Comparison of ENCODE assay signal across 10 cellular contexts in the genomic region with DNA sequence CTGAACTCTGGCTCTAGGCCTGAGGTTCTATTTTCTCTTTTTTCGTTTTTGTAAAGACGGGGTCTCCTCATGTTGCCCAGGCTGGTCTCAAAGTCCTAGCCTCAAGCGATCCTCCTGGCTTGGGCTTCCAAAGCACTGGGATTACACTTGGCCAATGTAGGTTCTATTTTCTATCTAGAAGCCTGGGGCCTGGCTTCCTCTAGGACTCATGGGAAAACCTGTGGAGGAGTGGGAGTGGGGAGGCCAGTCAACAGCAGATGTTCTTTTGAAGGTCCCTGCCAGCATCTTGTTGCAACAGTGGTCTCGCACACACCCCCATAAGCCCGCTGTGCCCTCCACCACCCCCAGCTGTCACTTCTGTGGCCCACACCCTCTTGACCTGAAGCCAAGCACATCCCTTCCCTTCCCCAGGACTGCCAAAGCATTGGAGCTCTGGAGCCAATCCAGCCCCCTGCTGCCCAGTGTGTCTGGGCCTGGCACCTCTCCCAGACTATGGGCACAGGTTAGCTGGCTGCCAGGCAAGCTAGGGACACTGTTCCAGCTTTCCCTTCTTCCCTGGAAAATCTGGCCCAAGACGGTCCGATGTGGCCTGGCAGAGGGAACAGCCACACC. TPM values are rescaled to one million over a fixed set of nuclear protein-coding genes. Genes with fewer than 3 reads are reported as not detected.
A peak's percentile ranks its signal among the peaks of the same experiment; 100 is the strongest.
DNase-seq lines count a peak whose midpoint lies in the region; ATAC-seq and TF ChIP-seq lines count a peak whose summit lies in the region.
"Had no signal": no experiment of that assay in that cellular context is flagged by ENCODE, and none has a peak within 500 bp of the region (broad histone marks: within the 10 kb centered on the region; RNA-seq: fewer than 3 reads in every experiment).

No MANE protein-coding gene starts in this region.

- DNase-seq in MG63 (peak; percentile 84), NCI-H774 (lab: John Stamatoyannopoulos, UW) (no peak)
- DNase-seq in naive thymus-derived CD4-positive, alpha-beta T cell: no peak
- DNase-seq in activated CD4-positive, alpha-beta T cell treated with anti-CD3 and anti-CD28 coated beads for 36 hours: no peak
- no peak for DNase-seq in activated CD8-positive, alpha-beta memory T cell treated with anti-CD3 and anti-CD28 coated beads, Interleukin-2, amount 10 ng/mL, durations not matched to agents 7 days and 5 days
- DNase-seq: activated gamma-delta T cell had no signal

- CTCF ChIA-PET in naive thymus-derived CD4-positive, alpha-beta T cell (lab: Charles Lee): interaction anchor here (0.5 kb wide), 1 partner anchor 929 kb away, joined by 4 read pairs; no protein-coding TSS in a partner anchor
- CTCF ChIA-PET in activated CD4-positive, alpha-beta T cell treated with anti-CD3 and anti-CD28 coated beads for 36 hours (lab: Charles Lee): interaction anchor here (1.0 kb wide), 1 partner anchor 114 kb away, joined by 4 read pairs; no protein-coding TSS in a partner anchor
- CTCF ChIA-PET in activated CD8-positive, alpha-beta memory T cell treated with anti-CD3 and anti-CD28 coated beads, Interleukin-2, amount 10 ng/mL, durations not matched to agents 7 days and 5 days (lab: Charles Lee): interaction anchor here (1.3 to 4.9 kb wide), 2 partner anchors 15 to 114 kb away, joined by 6 to 42 read pairs; partner anchors contain the start of gene ABHD11

- POLR2A ChIA-PET in naive thymus-derived CD4-positive, alpha-beta T cell (lab: Charles Lee): no interaction called here
- POLR2A ChIA-PET in activated CD4-positive, alpha-beta T cell treated with anti-CD3 and anti-CD28 coated beads for 36 hours (lab: Charles Lee): no interaction called here

- H3K27me3 Mint-ChIP-seq in brain: peaks cover 11% of the 10 kb centered on the region
- H3K27me3 Mint-ChIP-seq in naive thymus-derived CD4-positive, alpha-beta T cell: peaks cover 0 to 24% (median 5%) of the 10 kb centered on the region in 5 donors
- peaks cover 4% of the 10 kb centered on the region for H3K27me3 Mint-ChIP-seq in activated CD4-positive, alpha-beta T cell treated with anti-CD3 and anti-CD28 coated beads for 36 hours
- H3K27me3 Mint-ChIP-seq in activated CD8-positive, alpha-beta memory T cell treated with anti-CD3 and anti-CD28 coated beads, Interleukin-2, amount 10 ng/mL, durations not matched to agents 7 days and 5 days: peaks cover 24% of the 10 kb centered on the region

- H3K27me3 ChIP-seq in BLaER1: peaks cover 43% of the 10 kb centered on the region
- H3K27me3 ChIP-seq in MG63: no peaks in the 10 kb centered on the region
- H3K27me3 ChIP-seq in naive thymus-derived CD4-positive, alpha-beta T cell (ENCODE audit: control insufficient read depth in 2 of 2, insufficient read depth in 2 of 2, low read length in 2 of 2): no peaks in the 10 kb centered on the region

- H3K4me1 Mint-ChIP-seq in brain: peaks cover 34% of the 10 kb centered on the region
- H3K4me1 Mint-ChIP-seq in naive thymus-derived CD4-positive, alpha-beta T cell: peaks cover 8 to 28% (median 17%) of the 10 kb centered on the region in 7 donors
- H3K4me1 Mint-ChIP-seq in activated CD4-positive, alpha-beta T cell treated with anti-CD3 and anti-CD28 coated beads for 36 hours: peaks cover 22% of the 10 kb centered on the region
- peaks cover 27% of the 10 kb centered on the region for H3K4me1 Mint-ChIP-seq in activated CD8-positive, alpha-beta memory T cell treated with anti-CD3 and anti-CD28 coated beads, Interleukin-2, amount 10 ng/mL, durations not matched to agents 7 days and 5 days

- no peak overlapping the region for H3K9ac ChIP-seq in BLaER1

- H3K4me1 ChIP-seq in BLaER1: peaks cover 55% of the 10 kb centered on the region
- peaks cover 16 to 22% of the 10 kb centered on the region in 2 donors for H3K4me1 ChIP-seq in naive thymus-derived CD4-positive, alpha-beta T cell (ENCODE audit: control insufficient read depth in 2 of 2, insufficient read depth in 2 of 2, low read length in 2 of 2)

- TF ChIP-seq CTCF in brain (conservative IDR thresholded peaks at IDR 0.05): no peak

- peaks cover 48% of the 10 kb centered on the region for H4K20me1 ChIP-seq in BLaER1

- no peaks in the 10 kb centered on the region for H3K36me3 Mint-ChIP-seq in brain
- H3K36me3 Mint-ChIP-seq in naive thymus-derived CD4-positive, alpha-beta T cell: peaks cover 0 to 1% (median 0%) of the 10 kb centered on the region in 5 donors
- peaks cover 3% of the 10 kb centered on the region for H3K36me3 Mint-ChIP-seq in activated CD4-positive, alpha-beta T cell treated with anti-CD3 and anti-CD28 coated beads for 36 hours (ENCODE audit: low read depth)
- H3K36me3 Mint-ChIP-seq in activated CD8-positive, alpha-beta memory T cell treated with anti-CD3 and anti-CD28 coated beads, Interleukin-2, amount 10 ng/mL, durations not matched to agents 7 days and 5 days: no peaks in the 10 kb centered on the region

- peak overlapping the region; percentile 81 to 95 (median 84) for H3K4me3 Mint-ChIP-seq in brain
- peak overlapping the region in 9 of 10 donors; percentile 26 to 86 (median 56) for H3K4me3 Mint-ChIP-seq in naive thymus-derived CD4-positive, alpha-beta T cell
- H3K4me3 Mint-ChIP-seq in activated CD4-positive, alpha-beta T cell treated with anti-CD3 and anti-CD28 coated beads for 36 hours: no peak overlapping the region
- H3K4me3 Mint-ChIP-seq in activated CD8-positive, alpha-beta memory T cell treated with anti-CD3 and anti-CD28 coated beads, Interleukin-2, amount 10 ng/mL, durations not matched to agents 7 days and 5 days: no peak overlapping the region
- H3K4me3 Mint-ChIP-seq: stimulated activated naive CD8-positive, alpha-beta T cell treated with anti-CD3 and anti-CD28 coated beads, Interleukin-15, Interleukin-2, amounts not matched to agents 100 ng/mL and 50 ng/mL, for 24 hours had no signal

- H3K9me3 ChIP-seq in BLaER1 (no peaks in the 10 kb centered on the region), MG63 (no peaks in the 10 kb centered on the region)
- H3K9me3 ChIP-seq in naive thymus-derived CD4-positive, alpha-beta T cell (ENCODE audit: control insufficient read depth in 2 of 3, low read length in 3 of 3): no peaks in the 10 kb centered on the region

- H3K4me2 ChIP-seq in BLaER1: peak overlapping the region; percentile 76

- no peak overlapping the region for H3K27ac ChIP-seq in BLaER1
- H3K27ac ChIP-seq in naive thymus-derived CD4-positive, alpha-beta T cell (ENCODE audit: low read depth, low read length): no peak overlapping the region

- H3K4me3 ChIP-seq in BLaER1 (no peak overlapping the region), MG63 (no peak overlapping the region)
- H3K4me3 ChIP-seq in naive thymus-derived CD4-positive, alpha-beta T cell (ENCODE audit: low read length): no peak overlapping the region

- no peaks in the 10 kb centered on the region for H3K36me3 ChIP-seq in BLaER1
- H3K36me3 ChIP-seq in MG63: no peaks in the 10 kb centered on the region
- no peaks in the 10 kb centered on the region for H3K36me3 ChIP-seq in naive thymus-derived CD4-positive, alpha-beta T cell (ENCODE audit: control insufficient read depth in 2 of 3, insufficient read depth in 3 of 3, low read length in 3 of 3)

- intact Hi-C loops in naive thymus-derived CD4-positive, alpha-beta T cell (cut with micrococcal nuclease): no loop called here
- intact Hi-C loops in activated CD4-positive, alpha-beta T cell treated with anti-CD3 and anti-CD28 coated beads for 36 hours (cut with DNase I, micrococcal nuclease): no loop called here

- peak overlapping the region in 4 of 5 experiments; percentile 90 to 97 (median 92) for H3K27ac Mint-ChIP-seq in brain
- H3K27ac Mint-ChIP-seq in naive thymus-derived CD4-positive, alpha-beta T cell: no peak overlapping the region
- no peak overlapping the region for H3K27ac Mint-ChIP-seq in activated CD4-positive, alpha-beta T cell treated with anti-CD3 and anti-CD28 coated beads for 36 hours
- H3K27ac Mint-ChIP-seq in activated CD8-positive, alpha-beta memory T cell treated with anti-CD3 and anti-CD28 coated beads, Interleukin-2, amount 10 ng/mL, durations not matched to agents 7 days and 5 days: no peak overlapping the region
- H3K27ac Mint-ChIP-seq: stimulated activated naive CD8-positive, alpha-beta T cell treated with anti-CD3 and anti-CD28 coated beads, Interleukin-15, Interleukin-2, amounts not matched to agents 100 ng/mL and 50 ng/mL, for 24 hours had no signal

- ATAC-seq in naive thymus-derived CD4-positive, alpha-beta T cell: no peak
- no peak for ATAC-seq in HG03442 (IDR thresholded peaks at IDR 0.05; ENCODE audit: unreplicated experiment)
- no peak for ATAC-seq in activated CD4-positive, alpha-beta T cell treated with anti-CD3 and anti-CD28 coated beads for 36 hours
- ATAC-seq in activated CD8-positive, alpha-beta memory T cell treated with anti-CD3 and anti-CD28 coated beads, Interleukin-2, amount 10 ng/mL, durations not matched to agents 7 days and 5 days: no peak

- H3K9me3 Mint-ChIP-seq in brain: peaks cover 0 to 10% (median 0%) of the 10 kb centered on the region in 5 experiments
- H3K9me3 Mint-ChIP-seq in naive thymus-derived CD4-positive, alpha-beta T cell: peaks cover 0 to 2% (median 0%) of the 10 kb centered on the region in 11 donors
- no peaks in the 10 kb centered on the region for H3K9me3 Mint-ChIP-seq in activated CD4-positive, alpha-beta T cell treated with anti-CD3 and anti-CD28 coated beads for 36 hours (ENCODE audit: low read depth)
- H3K9me3 Mint-ChIP-seq in activated CD8-positive, alpha-beta memory T cell treated with anti-CD3 and anti-CD28 coated beads, Interleukin-2, amount 10 ng/mL, durations not matched to agents 7 days and 5 days (ENCODE audit: low read depth): no peaks in the 10 kb centered on the region
- H3K9me3 Mint-ChIP-seq: stimulated activated naive CD8-positive, alpha-beta T cell treated with anti-CD3 and anti-CD28 coated beads, Interleukin-15, Interleukin-2, amounts not matched to agents 100 ng/mL and 50 ng/mL, for 24 hours had no signal

RNA-seq across cellular contexts. Expression of gene STX1A, which starts 1.9 kb away (rescaled TPM):
- 3.8 and 7.8 TPM in 2 replicates for total RNA-seq in MG63 (2014; rRNA removed; shearing (Covaris generic); ENCODE audit: low replicate concordance)
- polyA plus RNA-seq in brain (ENCODE audit: insufficient read depth, low read depth, low replicate concordance): 68.5 TPM
- 10 to 100 TPM in 3 of 5 experiments, 1 to 10 TPM in 2; 9.6 to 13.4 (median 10.5) TPM for total RNA-seq in naive thymus-derived CD4-positive, alpha-beta T cell
- 1 to 10 TPM; 1.2 to 3.2 TPM for polyA plus RNA-seq in naive thymus-derived CD4-positive, alpha-beta T cell
- total RNA-seq in activated CD4-positive, alpha-beta T cell treated with anti-CD3 and anti-CD28 coated beads for 36 hours: 10 to 100 TPM; 16.6 to 16.8 TPM
- 10 to 100 TPM; 13.8 to 15.8 TPM for total RNA-seq in activated CD8-positive, alpha-beta memory T cell treated with anti-CD3 and anti-CD28 coated beads, Interleukin-2, amount 10 ng/mL, durations not matched to agents 7 days and 5 days

RNA-seq across cellular contexts. Expression of gene ABHD11, which starts 17.3 kb away (rescaled TPM):
- total RNA-seq in MG63 (2014; rRNA removed; shearing (Covaris generic); ENCODE audit: low replicate concordance): 5.0 and 16.7 TPM in 2 replicates
- polyA plus RNA-seq in brain (ENCODE audit: insufficient read depth, low read depth, low replicate concordance): 34.4 TPM
- total RNA-seq in naive thymus-derived CD4-positive, alpha-beta T cell: 10 to 100 TPM; 12.3 to 22.7 (median 17.2) TPM
- 10 to 100 TPM; 10.2 to 15.9 TPM for polyA plus RNA-seq in naive thymus-derived CD4-positive, alpha-beta T cell
- total RNA-seq in activated CD4-positive, alpha-beta T cell treated with anti-CD3 and anti-CD28 coated beads for 36 hours: 10 to 100 TPM; 14.4 to 17.8 TPM
- total RNA-seq in activated CD8-positive, alpha-beta memory T cell treated with anti-CD3 and anti-CD28 coated beads, Interleukin-2, amount 10 ng/mL, durations not matched to agents 7 days and 5 days: 10 to 100 TPM; 15.9 to 19.2 TPM

RNA-seq across cellular contexts. Expression of gene BUD23, which starts 37.9 kb away (rescaled TPM):
- 88.8 and 104 TPM in 2 replicates for total RNA-seq in MG63 (2014; rRNA removed; shearing (Covaris generic); ENCODE audit: low replicate concordance)
- 72.8 TPM for polyA plus RNA-seq in brain (ENCODE audit: insufficient read depth, low read depth, low replicate concordance)
- 100 to 1,000 TPM in 2 of 5 experiments, 10 to 100 TPM in 3; 50.5 to 107 (median 72.0) TPM for total RNA-seq in naive thymus-derived CD4-positive, alpha-beta T cell
- 100 to 1,000 TPM; 126 to 156 TPM for polyA plus RNA-seq in naive thymus-derived CD4-positive, alpha-beta T cell
- total RNA-seq in activated CD4-positive, alpha-beta T cell treated with anti-CD3 and anti-CD28 coated beads for 36 hours: 10 to 100 TPM; 71.4 to 95.5 TPM
- total RNA-seq in activated CD8-positive, alpha-beta memory T cell treated with anti-CD3 and anti-CD28 coated beads, Interleukin-2, amount 10 ng/mL, durations not matched to agents 7 days and 5 days: 10 to 100 TPM; 60.5 to 72.7 TPM

RNA-seq across cellular contexts. Expression of gene DNAJC30, which starts 38.1 kb away (rescaled TPM):
- 5.6 and 6.8 TPM in 2 replicates for total RNA-seq in MG63 (2014; rRNA removed; shearing (Covaris generic); ENCODE audit: low replicate concordance)
- 10.5 TPM for polyA plus RNA-seq in brain (ENCODE audit: insufficient read depth, low read depth, low replicate concordance)
- 10 to 100 TPM in 4 of 5 experiments, 1 to 10 TPM in 1; 9.5 to 22.4 (median 13.4) TPM for total RNA-seq in naive thymus-derived CD4-positive, alpha-beta T cell
- 10 to 100 TPM; 11.8 to 12.9 TPM for polyA plus RNA-seq in naive thymus-derived CD4-positive, alpha-beta T cell
- 1 to 10 TPM; 6.9 to 7.8 TPM for total RNA-seq in activated CD4-positive, alpha-beta T cell treated with anti-CD3 and anti-CD28 coated beads for 36 hours
- total RNA-seq in activated CD8-positive, alpha-beta memory T cell treated with anti-CD3 and anti-CD28 coated beads, Interleukin-2, amount 10 ng/mL, durations not matched to agents 7 days and 5 days: 1 to 10 TPM; 7.0 to 9.0 TPM

RNA-seq across cellular contexts. Expression of gene CLDN3, which starts 48.7 kb away (rescaled TPM):
- not detected in 2 replicates for total RNA-seq in MG63 (2014; rRNA removed; shearing (Covaris generic); ENCODE audit: low replicate concordance)
- 116 TPM for polyA plus RNA-seq in brain (ENCODE audit: insufficient read depth, low read depth, low replicate concordance)
- not detected for total RNA-seq in naive thymus-derived CD4-positive, alpha-beta T cell
- not detected for polyA plus RNA-seq in naive thymus-derived CD4-positive, alpha-beta T cell
- total RNA-seq in activated CD4-positive, alpha-beta T cell treated with anti-CD3 and anti-CD28 coated beads for 36 hours: not detected
- not detected for total RNA-seq in activated CD8-positive, alpha-beta memory T cell treated with anti-CD3 and anti-CD28 coated beads, Interleukin-2, amount 10 ng/mL, durations not matched to agents 7 days and 5 days

Comparison
In these comparisons a context has a peak if more than half of its experiments do, and no peak if none do; other contexts are left out.
1. H3K27ac Mint-ChIP-seq: peak in brain (4 of 5); none in naive thymus-derived CD4-positive, alpha-beta T cell (0 of 9), activated CD4-positive, alpha-beta T cell treated with anti-CD3 and anti-CD28 coated beads for 36 hours (single experiment) and activated CD8-positive, alpha-beta memory T cell treated with anti-CD3 and anti-CD28 coated beads, Interleukin-2, amount 10 ng/mL, durations not matched to agents 7 days and 5 days (single experiment).
2. H3K4me3 Mint-ChIP-seq: peak in brain (5 of 5) and naive thymus-derived CD4-positive, alpha-beta T cell (9 of 10); none in activated CD4-positive, alpha-beta T cell treated with anti-CD3 and anti-CD28 coated beads for 36 hours (single experiment) and activated CD8-positive, alpha-beta memory T cell treated with anti-CD3 and anti-CD28 coated beads, Interleukin-2, amount 10 ng/mL, durations not matched to agents 7 days and 5 days (single experiment).